Comparison of ENCODE assay signal across 8 cellular contexts in genomic region chr17:14724770-14725169, GRCh38.
"Had no signal": no experiment of that assay in that cellular context is flagged by ENCODE, and none has a peak within 500 bp of the region (broad histone marks: within the 10 kb centered on the region; RNA-seq: fewer than 3 reads in every experiment).

No MANE protein-coding gene starts in this region.

- ATAC-seq: GM12878 had no signal

- FAIRE-seq: G401.6, GM12878, GM12891, GM12892, GM18507, GM19239 had no signal

- DNase-seq: GDM1, GF-D8 had no signal

- H3K4me3 ChIP-seq: GM12878 had no signal
